Comparison of ENCODE assay signal across 8 cellular contexts in the genomic region with DNA sequence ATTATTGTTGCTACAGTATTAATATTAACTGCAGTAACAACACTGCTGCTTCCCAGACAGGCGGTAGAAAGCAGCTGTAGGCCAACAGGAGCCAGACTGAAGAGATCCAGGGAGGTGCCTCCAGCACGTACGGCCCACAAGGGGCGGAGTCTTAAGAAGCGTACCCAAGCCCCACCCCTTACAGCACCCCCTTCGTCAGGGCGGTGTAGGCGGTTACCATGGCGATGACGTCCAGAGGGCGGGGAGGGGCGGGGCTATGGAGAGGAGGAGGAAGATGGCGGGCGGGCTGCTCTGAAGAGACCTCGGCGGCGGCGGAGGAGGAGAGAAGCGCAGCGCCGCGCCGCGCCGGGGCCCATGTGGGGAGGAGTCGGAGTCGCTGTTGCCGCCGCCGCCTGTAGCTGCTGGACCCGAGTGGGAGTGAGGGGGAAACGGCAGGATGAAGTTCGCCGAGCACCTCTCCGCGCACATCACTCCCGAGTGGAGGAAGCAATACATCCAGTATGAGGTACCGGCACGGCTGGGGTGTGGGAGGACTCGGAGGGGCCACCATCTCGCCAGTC. TPM values are rescaled to one million over a fixed set of nuclear protein-coding genes. Genes with fewer than 3 reads are reported as not detected.
DNase-seq lines count a peak whose midpoint lies in the region; TF ChIP-seq lines count a peak whose summit lies in the region.

A gene (plus strand): TSS at position 257 of the 560 bp plus-strand sequence. CDS start 180 bp downstream, at position 437.

- H2AFZ ChIP-seq in MM.1S (ENCODE audit: low read length): peak within 1 kb of the TSS; percentile 93

- no peaks in the 10 kb centered on the region for H3K9me2 ChIP-seq in MM.1S (replicated peaks; ENCODE audit: insufficient read depth, low read length)

- H3K36me3 Mint-ChIP-seq in neural crest cell (ENCODE audit: low read depth): no peaks in the 10 kb centered on the region

- peak within 1 kb of the TSS; percentile 94 for H3K4me3 Mint-ChIP-seq in neural crest cell

- peak within 1 kb of the TSS; percentile 74 for H3K27ac ChIP-seq in MM.1S (ENCODE audit: low read length)
- H3K27ac ChIP-seq in stomach smooth muscle (ENCODE audit: low read length): peak within 1 kb of the TSS; percentile 77

- H3K4me3 ChIP-seq in HAP-1: peak within 1 kb of the TSS; percentile 96
- H3K4me3 ChIP-seq in MM.1S (ENCODE audit: low read length): peak within 1 kb of the TSS; percentile 89
- peak within 1 kb of the TSS; percentile 93 for H3K4me3 ChIP-seq in fibroblast of villous mesenchyme (ENCODE audit: low read depth, low read length)
- H3K4me3 ChIP-seq in stomach smooth muscle (ENCODE audit: low read length in 2 of 2): peak within 1 kb of the TSS; percentile 63 to 89

- H3K36me3 ChIP-seq in HAP-1 (replicated peaks) (no peaks in the 10 kb centered on the region; the same call in 1 of the 2 replicates), MM.1S (replicated peaks; ENCODE audit: insufficient read depth, low read length) (no peaks in the 10 kb centered on the region), stomach smooth muscle (ENCODE audit: control insufficient read depth in 2 of 2, insufficient read depth in 2 of 2, low read length in 2 of 2) (no peaks in the 10 kb centered on the region)

- TF ChIP-seq CTCF in MM.1S (IDR thresholded peaks at IDR 0.05; ENCODE audit: low read length) (peak; percentile 61), fibroblast of villous mesenchyme (IDR thresholded peaks at IDR 0.05; ENCODE audit: insufficient read depth, low read depth, low read length) (peak; percentile 25), neural crest cell (conservative IDR thresholded peaks at IDR 0.05) (peak; percentile 20)

- in situ Hi-C loops in HAP-1 (cut with MboI; ENCODE audit: low sequenced_read_pairs): loop anchor here (25.0 kb wide), 1 partner anchor 230 kb away; no protein-coding TSS in a partner anchor

- H3K9me3 Mint-ChIP-seq in neural crest cell: no peaks in the 10 kb centered on the region

- H3K4me1 ChIP-seq in HAP-1 (peaks cover 27% of the 10 kb centered on the region), MM.1S (ENCODE audit: low read length) (peaks cover 9% of the 10 kb centered on the region), stomach smooth muscle (ENCODE audit: control insufficient read depth, insufficient read depth, low read length) (no peaks in the 10 kb centered on the region)

- no peaks in the 10 kb centered on the region for H3K27me3 ChIP-seq in HAP-1 (ENCODE audit: low read depth)
- H3K27me3 ChIP-seq in MM.1S (replicated peaks; ENCODE audit: insufficient read depth, low read length): no peaks in the 10 kb centered on the region
- no peaks in the 10 kb centered on the region for H3K27me3 ChIP-seq in stomach smooth muscle (ENCODE audit: control insufficient read depth in 1 of 2, insufficient read depth in 2 of 2, low read length in 2 of 2)

- H3K4me2 ChIP-seq in MM.1S (ENCODE audit: low read depth, low read length): peak within 1 kb of the TSS; percentile 63

- H3K9me3 ChIP-seq in HAP-1 (no peaks in the 10 kb centered on the region), MM.1S (replicated peaks; ENCODE audit: insufficient read depth, low read length) (no peaks in the 10 kb centered on the region), stomach smooth muscle (ENCODE audit: control insufficient read depth in 2 of 2, low read length in 2 of 2) (no peaks in the 10 kb centered on the region)

- no peaks in the 10 kb centered on the region for H4K20me1 ChIP-seq in MM.1S (ENCODE audit: insufficient read depth, low read length)

- peaks cover 41% of the 10 kb centered on the region for H3K79me2 ChIP-seq in MM.1S (ENCODE audit: low read length)

- no peaks in the 10 kb centered on the region for H3K27me3 Mint-ChIP-seq in neural crest cell (ENCODE audit: low read depth)

- no peaks in the 10 kb centered on the region for H3F3A ChIP-seq in MM.1S (ENCODE audit: insufficient read depth, low read length)

- peak within 1 kb of the TSS; percentile 80 for H3K9ac ChIP-seq in MM.1S (ENCODE audit: low read length)
- H3K9ac ChIP-seq in stomach smooth muscle (ENCODE audit: low read length in 2 of 2): peak within 1 kb of the TSS; percentile 80 to 84

- peaks cover 13% of the 10 kb centered on the region for H3K4me1 Mint-ChIP-seq in neural crest cell

- DNase-seq in GDM1 (lab: John Stamatoyannopoulos, UW): peak; percentile 98
- peak; percentile 97 to 99 for DNase-seq in HAP-1 (ENCODE audit: low spot score in 2 of 2)
- DNase-seq in MM.1S: peak; percentile 100
- peak; percentile 93 for DNase-seq in SIG-M5 (lab: John Stamatoyannopoulos, UW)
- peak; percentile 92 for DNase-seq in activated gamma-delta T cell (lab: John Stamatoyannopoulos, UW)
- peak; percentile 99 for DNase-seq in fibroblast of villous mesenchyme (ENCODE audit: low read depth)
- DNase-seq in neural crest cell (ENCODE audit: low read depth, low spot score): peak; percentile 88

- peak within 1 kb of the TSS; percentile 55 for H3K27ac Mint-ChIP-seq in neural crest cell (ENCODE audit: unreplicated experiment)

RNA-seq across cellular contexts. Expression of the gene that starts here (rescaled TPM):
- total RNA-seq in fibroblast of villous mesenchyme (18.7 and 31.5 TPM in 2 replicates), neural crest cell (46.7 and 50.6 TPM in 2 replicates)

Comparison
In these comparisons a context has a peak if more than half of its experiments do, and no peak if none do; other contexts are left out.
1. Peak in every context shown above with its lines: DNase-seq, H3K4me3 ChIP-seq and H3K27ac ChIP-seq.